Comparison of ENCODE assay signal across 1 cellular context in the genomic region with DNA sequence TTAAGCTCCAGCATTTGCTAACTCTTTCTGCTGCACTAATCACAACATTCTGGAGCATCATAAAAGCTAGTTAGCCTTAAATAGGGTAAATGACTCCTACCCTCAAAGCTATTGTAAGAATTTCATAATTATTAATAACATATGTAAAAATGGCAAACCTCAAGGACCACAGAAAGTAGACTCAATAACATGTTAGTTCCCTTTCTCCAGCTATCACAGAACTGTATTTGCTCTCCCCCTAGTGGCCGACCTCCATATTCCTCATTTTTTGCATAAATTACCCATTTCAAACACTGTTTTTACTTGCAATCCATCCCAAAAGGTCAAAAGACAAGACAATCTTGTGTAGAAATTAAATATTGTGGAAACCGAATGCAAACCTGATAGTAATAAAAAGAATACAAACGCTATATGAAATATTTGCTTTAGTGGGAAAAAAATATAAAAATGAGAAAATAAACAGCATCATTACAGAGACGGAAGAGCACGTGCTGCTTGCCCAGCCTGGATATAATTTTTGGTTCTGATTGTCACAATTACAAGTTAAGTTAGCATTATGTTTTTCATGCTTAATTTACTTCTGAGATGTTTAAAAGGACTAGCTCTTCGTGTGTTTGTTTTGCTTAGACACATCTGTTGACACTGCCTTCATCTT.
TF ChIP-seq lines count a peak whose summit lies in the region.

No MANE protein-coding gene starts in this region.

TF ChIP-seq in GM23338, 12 proteins besides CTCF, POLR2A, EP300 and RAD21 (continued from another document):
- TF ChIP-seq, protein P1, sequence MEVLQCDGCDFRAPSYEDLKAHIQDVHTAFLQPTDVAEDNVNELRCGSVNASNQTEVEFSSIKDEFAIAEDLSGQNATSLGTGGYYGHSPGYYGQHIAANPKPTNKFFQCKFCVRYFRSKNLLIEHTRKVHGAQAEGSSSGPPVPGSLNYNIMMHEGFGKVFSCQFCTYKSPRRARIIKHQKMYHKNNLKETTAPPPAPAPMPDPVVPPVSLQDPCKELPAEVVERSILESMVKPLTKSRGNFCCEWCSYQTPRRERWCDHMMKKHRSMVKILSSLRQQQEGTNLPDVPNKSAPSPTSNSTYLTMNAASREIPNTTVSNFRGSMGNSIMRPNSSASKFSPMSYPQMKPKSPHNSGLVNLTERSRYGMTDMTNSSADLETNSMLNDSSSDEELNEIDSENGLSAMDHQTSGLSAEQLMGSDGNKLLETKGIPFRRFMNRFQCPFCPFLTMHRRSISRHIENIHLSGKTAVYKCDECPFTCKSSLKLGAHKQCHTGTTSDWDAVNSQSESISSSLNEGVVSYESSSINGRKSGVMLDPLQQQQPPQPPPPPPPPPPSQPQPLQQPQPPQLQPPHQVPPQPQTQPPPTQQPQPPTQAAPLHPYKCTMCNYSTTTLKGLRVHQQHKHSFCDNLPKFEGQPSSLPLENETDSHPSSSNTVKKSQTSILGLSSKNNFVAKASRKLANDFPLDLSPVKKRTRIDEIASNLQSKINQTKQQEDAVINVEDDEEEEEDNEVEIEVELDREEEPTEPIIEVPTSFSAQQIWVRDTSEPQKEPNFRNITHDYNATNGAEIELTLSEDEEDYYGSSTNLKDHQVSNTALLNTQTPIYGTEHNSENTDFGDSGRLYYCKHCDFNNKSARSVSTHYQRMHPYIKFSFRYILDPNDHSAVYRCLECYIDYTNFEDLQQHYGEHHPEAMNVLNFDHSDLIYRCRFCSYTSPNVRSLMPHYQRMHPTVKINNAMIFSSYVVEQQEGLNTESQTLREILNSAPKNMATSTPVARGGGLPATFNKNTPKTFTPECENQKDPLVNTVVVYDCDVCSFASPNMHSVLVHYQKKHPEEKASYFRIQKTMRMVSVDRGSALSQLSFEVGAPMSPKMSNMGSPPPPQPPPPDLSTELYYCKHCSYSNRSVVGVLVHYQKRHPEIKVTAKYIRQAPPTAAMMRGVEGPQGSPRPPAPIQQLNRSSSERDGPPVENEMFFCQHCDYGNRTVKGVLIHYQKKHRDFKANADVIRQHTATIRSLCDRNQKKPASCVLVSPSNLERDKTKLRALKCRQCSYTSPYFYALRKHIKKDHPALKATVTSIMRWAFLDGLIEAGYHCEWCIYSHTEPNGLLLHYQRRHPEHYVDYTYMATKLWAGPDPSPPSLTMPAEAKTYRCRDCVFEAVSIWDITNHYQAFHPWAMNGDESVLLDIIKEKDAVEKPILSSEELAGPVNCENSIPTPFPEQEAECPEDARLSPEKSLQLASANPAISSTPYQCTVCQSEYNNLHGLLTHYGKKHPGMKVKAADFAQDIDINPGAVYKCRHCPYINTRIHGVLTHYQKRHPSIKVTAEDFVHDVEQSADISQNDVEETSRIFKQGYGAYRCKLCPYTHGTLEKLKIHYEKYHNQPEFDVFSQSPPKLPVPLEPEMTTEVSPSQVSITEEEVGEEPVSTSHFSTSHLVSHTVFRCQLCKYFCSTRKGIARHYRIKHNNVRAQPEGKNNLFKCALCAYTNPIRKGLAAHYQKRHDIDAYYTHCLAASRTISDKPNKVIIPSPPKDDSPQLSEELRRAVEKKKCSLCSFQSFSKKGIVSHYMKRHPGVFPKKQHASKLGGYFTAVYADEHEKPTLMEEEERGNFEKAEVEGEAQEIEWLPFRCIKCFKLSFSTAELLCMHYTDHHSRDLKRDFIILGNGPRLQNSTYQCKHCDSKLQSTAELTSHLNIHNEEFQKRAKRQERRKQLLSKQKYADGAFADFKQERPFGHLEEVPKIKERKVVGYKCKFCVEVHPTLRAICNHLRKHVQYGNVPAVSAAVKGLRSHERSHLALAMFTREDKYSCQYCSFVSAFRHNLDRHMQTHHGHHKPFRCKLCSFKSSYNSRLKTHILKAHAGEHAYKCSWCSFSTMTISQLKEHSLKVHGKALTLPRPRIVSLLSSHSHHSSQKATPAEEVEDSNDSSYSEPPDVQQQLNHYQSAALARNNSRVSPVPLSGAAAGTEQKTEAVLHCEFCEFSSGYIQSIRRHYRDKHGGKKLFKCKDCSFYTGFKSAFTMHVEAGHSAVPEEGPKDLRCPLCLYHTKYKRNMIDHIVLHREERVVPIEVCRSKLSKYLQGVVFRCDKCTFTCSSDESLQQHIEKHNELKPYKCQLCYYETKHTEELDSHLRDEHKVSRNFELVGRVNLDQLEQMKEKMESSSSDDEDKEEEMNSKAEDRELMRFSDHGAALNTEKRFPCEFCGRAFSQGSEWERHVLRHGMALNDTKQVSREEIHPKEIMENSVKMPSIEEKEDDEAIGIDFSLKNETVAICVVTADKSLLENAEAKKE (CRISPR knock-in tag; IDR thresholded peaks at IDR 0.05), result no peak
- TF ChIP-seq, protein P2, sequence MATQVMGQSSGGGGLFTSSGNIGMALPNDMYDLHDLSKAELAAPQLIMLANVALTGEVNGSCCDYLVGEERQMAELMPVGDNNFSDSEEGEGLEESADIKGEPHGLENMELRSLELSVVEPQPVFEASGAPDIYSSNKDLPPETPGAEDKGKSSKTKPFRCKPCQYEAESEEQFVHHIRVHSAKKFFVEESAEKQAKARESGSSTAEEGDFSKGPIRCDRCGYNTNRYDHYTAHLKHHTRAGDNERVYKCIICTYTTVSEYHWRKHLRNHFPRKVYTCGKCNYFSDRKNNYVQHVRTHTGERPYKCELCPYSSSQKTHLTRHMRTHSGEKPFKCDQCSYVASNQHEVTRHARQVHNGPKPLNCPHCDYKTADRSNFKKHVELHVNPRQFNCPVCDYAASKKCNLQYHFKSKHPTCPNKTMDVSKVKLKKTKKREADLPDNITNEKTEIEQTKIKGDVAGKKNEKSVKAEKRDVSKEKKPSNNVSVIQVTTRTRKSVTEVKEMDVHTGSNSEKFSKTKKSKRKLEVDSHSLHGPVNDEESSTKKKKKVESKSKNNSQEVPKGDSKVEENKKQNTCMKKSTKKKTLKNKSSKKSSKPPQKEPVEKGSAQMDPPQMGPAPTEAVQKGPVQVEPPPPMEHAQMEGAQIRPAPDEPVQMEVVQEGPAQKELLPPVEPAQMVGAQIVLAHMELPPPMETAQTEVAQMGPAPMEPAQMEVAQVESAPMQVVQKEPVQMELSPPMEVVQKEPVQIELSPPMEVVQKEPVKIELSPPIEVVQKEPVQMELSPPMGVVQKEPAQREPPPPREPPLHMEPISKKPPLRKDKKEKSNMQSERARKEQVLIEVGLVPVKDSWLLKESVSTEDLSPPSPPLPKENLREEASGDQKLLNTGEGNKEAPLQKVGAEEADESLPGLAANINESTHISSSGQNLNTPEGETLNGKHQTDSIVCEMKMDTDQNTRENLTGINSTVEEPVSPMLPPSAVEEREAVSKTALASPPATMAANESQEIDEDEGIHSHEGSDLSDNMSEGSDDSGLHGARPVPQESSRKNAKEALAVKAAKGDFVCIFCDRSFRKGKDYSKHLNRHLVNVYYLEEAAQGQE (IDR thresholded peaks at IDR 0.05; ENCODE audit: unreplicated experiment), result no peak
- no peak for TF ChIP-seq POLR2AphosphoS5 (IDR thresholded peaks at IDR 0.05; ENCODE audit: low read depth)
- TF ChIP-seq JUNB (IDR thresholded peaks at IDR 0.05; ENCODE audit: unreplicated experiment), result no peak
TF ChIP-seq in GM23338: peak in this region for 0.
